1 cellular context compared by ENCODE assay signal in the genomic region with DNA sequence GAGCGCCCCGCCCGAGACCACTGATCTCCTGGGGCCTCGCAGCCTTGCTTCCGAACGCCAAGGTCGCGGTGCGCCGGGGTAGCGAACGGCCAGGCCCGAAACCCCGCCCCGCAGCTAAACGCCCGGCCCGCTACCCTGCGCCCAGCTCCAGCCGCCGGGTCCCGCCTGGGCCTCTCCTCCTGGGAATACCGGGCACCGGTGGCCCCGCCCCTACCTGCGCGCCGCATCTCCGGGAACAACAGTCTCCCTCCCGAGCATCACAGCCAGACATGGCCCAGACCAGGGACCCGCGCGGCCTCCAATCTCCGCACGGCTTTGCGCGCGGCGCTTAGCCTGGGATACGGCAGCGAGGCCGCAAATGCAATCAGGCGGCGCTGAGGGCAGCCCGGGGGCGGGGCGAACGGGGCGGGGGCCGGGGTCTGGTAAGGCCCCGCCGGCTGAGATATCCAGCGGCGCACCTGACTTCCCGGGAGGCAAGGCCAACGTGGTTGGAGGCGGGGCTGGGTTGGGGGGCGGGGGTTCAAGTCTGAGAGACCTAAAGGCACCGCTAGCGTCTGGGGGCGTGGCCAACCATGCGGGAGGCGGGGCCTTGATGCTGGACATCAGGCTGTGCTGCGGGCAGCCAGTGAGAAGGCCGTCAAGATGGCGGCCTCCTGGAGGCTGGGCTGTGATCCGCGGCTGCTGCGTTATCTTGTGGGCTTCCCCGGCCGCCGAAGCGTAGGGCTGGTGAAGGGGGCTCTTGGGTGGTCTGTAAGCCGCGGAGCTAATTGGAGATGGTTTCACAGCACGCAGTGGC.
A peak's percentile ranks its signal among the peaks of the same experiment; 100 is the strongest.
TF ChIP-seq lines count a peak whose summit lies in the region.

TSS of gene APIP (minus strand) at position 366 of the 796 bp plus-strand sequence. CDS start at position 271, 95 bp downstream.
TSS of gene PDHX (plus strand) at position 605 of the 796 bp plus-strand sequence. CDS start at position 643, 38 bp downstream.

TF ChIP-seq in HepG2, 621 proteins besides CTCF, POLR2A, EP300 and RAD21 (continues in another document):
- TF ChIP-seq, protein P1, sequence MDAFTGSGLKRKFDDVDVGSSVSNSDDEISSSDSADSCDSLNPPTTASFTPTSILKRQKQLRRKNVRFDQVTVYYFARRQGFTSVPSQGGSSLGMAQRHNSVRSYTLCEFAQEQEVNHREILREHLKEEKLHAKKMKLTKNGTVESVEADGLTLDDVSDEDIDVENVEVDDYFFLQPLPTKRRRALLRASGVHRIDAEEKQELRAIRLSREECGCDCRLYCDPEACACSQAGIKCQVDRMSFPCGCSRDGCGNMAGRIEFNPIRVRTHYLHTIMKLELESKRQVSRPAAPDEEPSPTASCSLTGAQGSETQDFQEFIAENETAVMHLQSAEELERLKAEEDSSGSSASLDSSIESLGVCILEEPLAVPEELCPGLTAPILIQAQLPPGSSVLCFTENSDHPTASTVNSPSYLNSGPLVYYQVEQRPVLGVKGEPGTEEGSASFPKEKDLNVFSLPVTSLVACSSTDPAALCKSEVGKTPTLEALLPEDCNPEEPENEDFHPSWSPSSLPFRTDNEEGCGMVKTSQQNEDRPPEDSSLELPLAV (CRISPR knock-in tag; conservative IDR thresholded peaks at IDR 0.05; ENCODE audit: low read depth): no peak
- TF ChIP-seq KIAA2018 (CRISPR knock-in tag; IDR thresholded peaks at IDR 0.05; ENCODE audit: borderline replicate concordance) (0 out of 2 replicates have a peak, but pooled peaks have one; percentile 55), POGZ (CRISPR knock-in tag; IDR thresholded peaks at IDR 0.05) (peak; percentile 78; the same call in 1 of the 2 replicates), NR2F2 (IDR thresholded peaks at IDR 0.05; ENCODE audit: borderline replicate concordance, low read depth) (no peak), ZBTB49 (CRISPR knock-in tag; IDR thresholded peaks at IDR 0.05; ENCODE audit: borderline replicate concordance) (no peak), RFXANK (CRISPR knock-in tag; IDR thresholded peaks at IDR 0.05) (no peak; the same call in 1 of the 2 replicates), FOXK1 (CRISPR knock-in tag; IDR thresholded peaks at IDR 0.05; ENCODE audit: borderline replicate concordance, low read depth) (no peak), SAP130 (CRISPR knock-in tag; IDR thresholded peaks at IDR 0.05; ENCODE audit: low read depth) (peak; percentile 86), GMEB2 (CRISPR knock-in tag; IDR thresholded peaks at IDR 0.05; ENCODE audit: low read depth) (0 out of 2 replicates have a peak, but pooled peaks have one; percentile 33), ZNF383 (CRISPR knock-in tag; IDR thresholded peaks at IDR 0.05; ENCODE audit: borderline replicate concordance) (no peak), ZNF143 (CRISPR knock-in tag; IDR thresholded peaks at IDR 0.05) (peak; percentile 53; the same call in 1 of the 2 replicates), EEA1 (CRISPR knock-in tag; IDR thresholded peaks at IDR 0.05; ENCODE audit: borderline replicate concordance) (no peak; the same call in 1 of the 2 replicates), HDAC1 (CRISPR knock-in tag; IDR thresholded peaks at IDR 0.05) (peak; percentile 78), ZNF629 (CRISPR knock-in tag; conservative IDR thresholded peaks at IDR 0.05) (no peak; the same call in 1 of the 2 replicates), HES4 (CRISPR knock-in tag; IDR thresholded peaks at IDR 0.05; ENCODE audit: borderline replicate concordance) (no peak), MYC (CRISPR knock-in tag; IDR thresholded peaks at IDR 0.05; ENCODE audit: borderline replicate concordance) (peak; percentile 81), WIZ (CRISPR knock-in tag; IDR thresholded peaks at IDR 0.05) (no peak), HMG20B (CRISPR knock-in tag; conservative IDR thresholded peaks at IDR 0.05) (0 out of 2 replicates have a peak, but pooled peaks have one; percentile 35), ZNF891 (CRISPR knock-in tag; IDR thresholded peaks at IDR 0.05) (peak; percentile 81; the same call in 1 of the 2 replicates), NKX3-1 (CRISPR knock-in tag; IDR thresholded peaks at IDR 0.05) (peak; percentile 81; the same call in 1 of the 2 replicates), RFXAP (CRISPR knock-in tag; IDR thresholded peaks at IDR 0.05; ENCODE audit: borderline replicate concordance) (peak; percentile 60; the same call in 1 of the 2 replicates), NR2F6 (IDR thresholded peaks at IDR 0.05) (no peak), NR2F6 (CRISPR knock-in tag; IDR thresholded peaks at IDR 0.05) (peak; percentile 50; the same call in 1 of the 2 replicates), LRRFIP1 (CRISPR knock-in tag; conservative IDR thresholded peaks at IDR 0.05) (no peak), FOXJ3 (CRISPR knock-in tag; IDR thresholded peaks at IDR 0.05; ENCODE audit: borderline replicate concordance) (peak; percentile 58; the same call in 1 of the 2 replicates), GABPA (IDR thresholded peaks at IDR 0.05; ENCODE audit: low read depth, low read length) (no peak), GABPA (CRISPR knock-in tag; IDR thresholded peaks at IDR 0.05; ENCODE audit: low read depth) (peak; percentile 52)
- TF ChIP-seq, protein P2, sequence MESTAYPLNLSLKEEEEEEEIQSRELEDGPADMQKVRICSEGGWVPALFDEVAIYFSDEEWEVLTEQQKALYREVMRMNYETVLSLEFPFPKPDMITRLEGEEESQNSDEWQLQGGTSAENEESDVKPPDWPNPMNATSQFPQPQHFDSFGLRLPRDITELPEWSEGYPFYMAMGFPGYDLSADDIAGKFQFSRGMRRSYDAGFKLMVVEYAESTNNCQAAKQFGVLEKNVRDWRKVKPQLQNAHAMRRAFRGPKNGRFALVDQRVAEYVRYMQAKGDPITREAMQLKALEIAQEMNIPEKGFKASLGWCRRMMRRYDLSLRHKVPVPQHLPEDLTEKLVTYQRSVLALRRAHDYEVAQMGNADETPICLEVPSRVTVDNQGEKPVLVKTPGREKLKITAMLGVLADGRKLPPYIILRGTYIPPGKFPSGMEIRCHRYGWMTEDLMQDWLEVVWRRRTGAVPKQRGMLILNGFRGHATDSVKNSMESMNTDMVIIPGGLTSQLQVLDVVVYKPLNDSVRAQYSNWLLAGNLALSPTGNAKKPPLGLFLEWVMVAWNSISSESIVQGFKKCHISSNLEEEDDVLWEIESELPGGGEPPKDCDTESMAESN (CRISPR knock-in tag; conservative IDR thresholded peaks at IDR 0.05): peak; percentile 26; the same call in 1 of the 2 replicates
- TF ChIP-seq, protein P3, sequence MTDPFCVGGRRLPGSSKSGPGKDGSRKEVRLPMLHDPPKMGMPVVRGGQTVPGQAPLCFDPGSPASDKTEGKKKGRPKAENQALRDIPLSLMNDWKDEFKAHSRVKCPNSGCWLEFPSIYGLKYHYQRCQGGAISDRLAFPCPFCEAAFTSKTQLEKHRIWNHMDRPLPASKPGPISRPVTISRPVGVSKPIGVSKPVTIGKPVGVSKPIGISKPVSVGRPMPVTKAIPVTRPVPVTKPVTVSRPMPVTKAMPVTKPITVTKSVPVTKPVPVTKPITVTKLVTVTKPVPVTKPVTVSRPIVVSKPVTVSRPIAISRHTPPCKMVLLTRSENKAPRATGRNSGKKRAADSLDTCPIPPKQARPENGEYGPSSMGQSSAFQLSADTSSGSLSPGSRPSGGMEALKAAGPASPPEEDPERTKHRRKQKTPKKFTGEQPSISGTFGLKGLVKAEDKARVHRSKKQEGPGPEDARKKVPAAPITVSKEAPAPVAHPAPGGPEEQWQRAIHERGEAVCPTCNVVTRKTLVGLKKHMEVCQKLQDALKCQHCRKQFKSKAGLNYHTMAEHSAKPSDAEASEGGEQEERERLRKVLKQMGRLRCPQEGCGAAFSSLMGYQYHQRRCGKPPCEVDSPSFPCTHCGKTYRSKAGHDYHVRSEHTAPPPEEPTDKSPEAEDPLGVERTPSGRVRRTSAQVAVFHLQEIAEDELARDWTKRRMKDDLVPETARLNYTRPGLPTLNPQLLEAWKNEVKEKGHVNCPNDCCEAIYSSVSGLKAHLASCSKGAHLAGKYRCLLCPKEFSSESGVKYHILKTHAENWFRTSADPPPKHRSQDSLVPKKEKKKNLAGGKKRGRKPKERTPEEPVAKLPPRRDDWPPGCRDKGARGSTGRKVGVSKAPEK (CRISPR knock-in tag; IDR thresholded peaks at IDR 0.05; ENCODE audit: borderline replicate concordance): 0 out of 2 replicates have a peak, but pooled peaks have one; percentile 11
